Comparison of ENCODE assay signal across 9 cellular contexts in genomic region chr10:70285432-70285831, GRCh38. TPM values are rescaled to one million over a fixed set of nuclear protein-coding genes. Genes with fewer than 3 reads are reported as not detected.
"Had no signal": no experiment of that assay in that cellular context is flagged by ENCODE, and none has a peak within 500 bp of the region (broad histone marks: within the 10 kb centered on the region; RNA-seq: fewer than 3 reads in every experiment).

No MANE protein-coding gene starts in this region.

- DNase-seq: GDM1, GF-D8 had no signal

- FAIRE-seq: G401.6, GM12878, GM12891, GM12892, GM18507, GM19239 had no signal

- ATAC-seq: GM12878 had no signal

- H3K4me3 ChIP-seq: GM12878 had no signal

RNA-seq across cellular contexts. Expression of gene NPFFR1, which starts 1.6 kb away (rescaled TPM):
- total RNA-seq: G401, GM12878 had no signal
